In genomic region chr2:120155308-120155707, GRCh38 we compare ENCODE assay signal across 9 cellular contexts.
"Had no signal": no experiment of that assay in that cellular context is flagged by ENCODE, and none has a peak within 500 bp of the region (broad histone marks: within the 10 kb centered on the region; RNA-seq: fewer than 3 reads in every experiment).

No MANE protein-coding gene starts in this region.

- H3K27ac ChIP-seq: GM23248 had no signal

- H3K27ac Mint-ChIP-seq: GM23338, H9, HFFc6 had no signal

- H3K4me1 Mint-ChIP-seq: GM23338, H9 had no signal

- DNase-seq: GM23248, GOT3, H7, H9, HCEC 1CT, HFFc6 had no signal

- H3K4me3 ChIP-seq: GM23248, GM23338, HAP-1 had no signal

- H3K36me3 ChIP-seq: HAP-1 had no signal

- H3K4me3 Mint-ChIP-seq: GM23338, H9, HFFc6 had no signal

- ATAC-seq: GM23338, HCT116 had no signal

- H3K4me1 ChIP-seq: HAP-1 had no signal
